ENCODE assay signal across 8 cellular contexts in the genomic region with DNA sequence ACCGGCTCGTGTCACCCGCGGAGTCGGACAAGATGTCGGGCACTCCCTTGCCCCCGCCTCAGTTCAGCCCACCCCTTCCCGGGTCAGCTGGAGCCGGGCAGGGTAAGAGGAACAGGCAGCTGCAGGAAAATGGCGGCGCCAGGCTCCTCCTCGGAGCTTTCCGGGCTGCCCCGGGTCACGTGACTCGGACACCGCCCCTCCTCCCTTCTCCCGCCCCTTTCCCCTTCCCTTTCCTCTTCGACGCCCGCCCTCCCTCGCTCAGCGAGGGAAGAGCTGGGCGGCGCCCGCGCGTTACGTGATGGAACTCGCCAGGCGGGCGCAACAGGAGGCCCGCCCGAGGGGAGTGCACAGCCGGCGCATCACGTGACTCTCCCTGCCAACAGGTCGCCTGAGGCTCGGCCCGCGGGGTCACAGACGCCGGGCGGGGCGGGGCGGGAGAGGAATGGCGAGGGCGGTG. TPM values are rescaled to one million over a fixed set of nuclear protein-coding genes. Genes with fewer than 3 reads are reported as not detected.
A peak's percentile ranks its signal among the peaks of the same experiment; 100 is the strongest.
DNase-seq lines count a peak whose midpoint lies in the region; ATAC-seq and TF ChIP-seq lines count a peak whose summit lies in the region.

A gene with protein sequence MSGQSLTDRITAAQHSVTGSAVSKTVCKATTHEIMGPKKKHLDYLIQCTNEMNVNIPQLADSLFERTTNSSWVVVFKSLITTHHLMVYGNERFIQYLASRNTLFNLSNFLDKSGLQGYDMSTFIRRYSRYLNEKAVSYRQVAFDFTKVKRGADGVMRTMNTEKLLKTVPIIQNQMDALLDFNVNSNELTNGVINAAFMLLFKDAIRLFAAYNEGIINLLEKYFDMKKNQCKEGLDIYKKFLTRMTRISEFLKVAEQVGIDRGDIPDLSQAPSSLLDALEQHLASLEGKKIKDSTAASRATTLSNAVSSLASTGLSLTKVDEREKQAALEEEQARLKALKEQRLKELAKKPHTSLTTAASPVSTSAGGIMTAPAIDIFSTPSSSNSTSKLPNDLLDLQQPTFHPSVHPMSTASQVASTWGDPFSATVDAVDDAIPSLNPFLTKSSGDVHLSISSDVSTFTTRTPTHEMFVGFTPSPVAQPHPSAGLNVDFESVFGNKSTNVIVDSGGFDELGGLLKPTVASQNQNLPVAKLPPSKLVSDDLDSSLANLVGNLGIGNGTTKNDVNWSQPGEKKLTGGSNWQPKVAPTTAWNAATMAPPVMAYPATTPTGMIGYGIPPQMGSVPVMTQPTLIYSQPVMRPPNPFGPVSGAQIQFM (minus strand): TSS at position 134 of the 457 bp plus-strand sequence. CDS start 304 bp downstream, outside the sequence.

- peaks cover 27% of the 10 kb centered on the region for H3K4me1 Mint-ChIP-seq in T-helper 17 cell

- H3K4me3 ChIP-seq in left ventricle myocardium inferior (peak within 1 kb of the TSS; percentile 94), prostate gland (peak within 1 kb of the TSS; percentile 91 to 98), urinary bladder (ENCODE audit: low read depth, low read length) (peak within 1 kb of the TSS; percentile 91)

- peak within 1 kb of the TSS; percentile 99 for H3K27ac Mint-ChIP-seq in T-helper 17 cell

- H3K9me3 ChIP-seq in T-helper 17 cell (ENCODE audit: control insufficient read depth, low read length, poor library complexity, severe bottlenecking) = no peaks in the 10 kb centered on the region
- no peaks in the 10 kb centered on the region for H3K9me3 ChIP-seq in left ventricle myocardium inferior (replicated peaks)
- H3K9me3 ChIP-seq in prostate gland = no peaks in the 10 kb centered on the region

- H3K27ac ChIP-seq in left ventricle myocardium inferior (replicated peaks) (peak within 1 kb of the TSS; percentile 98), prostate gland (peak within 1 kb of the TSS; percentile 94 to 95), urinary bladder (ENCODE audit: low read depth) (peak within 1 kb of the TSS; percentile 96)

- TF ChIP-seq CTCF in left ventricle myocardium inferior (IDR thresholded peaks at IDR 0.05; ENCODE audit: borderline replicate concordance) (no peak), prostate gland (IDR thresholded peaks at IDR 0.05) (peak in 3 of 4 experiments; percentile 6 to 33 (median 11))

- H3K36me3 ChIP-seq in left ventricle myocardium inferior = no peaks in the 10 kb centered on the region
- no peaks in the 10 kb centered on the region for H3K36me3 ChIP-seq in prostate gland
- no peaks in the 10 kb centered on the region for H3K36me3 ChIP-seq in urinary bladder (ENCODE audit: insufficient read depth)

- 0% methylated on average over 29 of the region's 48 CpGs for WGBS in prostate gland
- WGBS in urinary bladder = under 1% methylated on average over 48 of the region's 48 CpGs

- H3K4me3 Mint-ChIP-seq in T-helper 17 cell = peak within 1 kb of the TSS; percentile 100

- H3K36me3 Mint-ChIP-seq in T-helper 17 cell (ENCODE audit: low read depth) = peaks cover 8% of the 10 kb centered on the region

- peaks cover 57% of the 10 kb centered on the region for H3K4me1 ChIP-seq in left ventricle myocardium inferior
- H3K4me1 ChIP-seq in prostate gland (replicated peaks) = no peaks in the 10 kb centered on the region
- H3K4me1 ChIP-seq in urinary bladder (ENCODE audit: insufficient read depth) = no peaks in the 10 kb centered on the region

- H3K27me3 ChIP-seq in left ventricle myocardium inferior (ENCODE audit: low read depth) = no peaks in the 10 kb centered on the region
- no peaks in the 10 kb centered on the region for H3K27me3 ChIP-seq in prostate gland (replicated peaks; ENCODE audit: insufficient read depth)

- intact Hi-C loops in left ventricle myocardium inferior (cut with micrococcal nuclease) = no loop called here
- intact Hi-C loops in prostate gland (cut with DNase I) = loop anchor here (10.0 kb wide), 1 partner anchor 124 kb away; no protein-coding TSS in a partner anchor

- peak; percentile 88 for DNase-seq in NCI-H1694 treated with DMSO at 0.1 percent for 48 hours (lab: John Stamatoyannopoulos, UW)
- peak; percentile 91 to 97 (median 96) for DNase-seq in T-helper 17 cell
- DNase-seq in amygdala (lab: John Stamatoyannopoulos, UW) = peak; percentile 59 to 99 (median 97)
- peak; percentile 98 for DNase-seq in left ventricle myocardium inferior
- peak; percentile 97 for DNase-seq in prostate gland (ENCODE audit: low spot score)

- no peaks in the 10 kb centered on the region for H3K27me3 Mint-ChIP-seq in T-helper 17 cell

- ATAC-seq in HG02885 (IDR thresholded peaks at IDR 0.05; ENCODE audit: poor library complexity, unreplicated experiment) = peak; percentile 86
- ATAC-seq in T-helper 17 cell = peak; percentile 91

- peak; percentile 69 for TF ChIP-seq POLR2A in GM15510 (IDR thresholded peaks at IDR 0.05; ENCODE audit: borderline replicate concordance, extremely low read depth, insufficient read length)
- peak; percentile 83 for TF ChIP-seq POLR2A in prostate gland (IDR thresholded peaks at IDR 0.05)

RNA-seq across cellular contexts. Expression of the gene that starts here (rescaled TPM):
- total RNA-seq in T-helper 17 cell (100 to 1,000 TPM; 122 to 124 TPM), left ventricle myocardium inferior (133 TPM), prostate gland (100 to 1,000 TPM; 144 to 206 TPM), urinary bladder (543 TPM)
- 104 TPM for polyA plus RNA-seq in urinary bladder

Comparison
In these comparisons a context has a peak if more than half of its experiments do, and no peak if none do; other contexts are left out.
1. Peak in every context shown above with its lines: DNase-seq, ATAC-seq, H3K4me3 ChIP-seq and H3K27ac ChIP-seq.